22 cellular contexts compared by ENCODE assay signal in the genomic region with DNA sequence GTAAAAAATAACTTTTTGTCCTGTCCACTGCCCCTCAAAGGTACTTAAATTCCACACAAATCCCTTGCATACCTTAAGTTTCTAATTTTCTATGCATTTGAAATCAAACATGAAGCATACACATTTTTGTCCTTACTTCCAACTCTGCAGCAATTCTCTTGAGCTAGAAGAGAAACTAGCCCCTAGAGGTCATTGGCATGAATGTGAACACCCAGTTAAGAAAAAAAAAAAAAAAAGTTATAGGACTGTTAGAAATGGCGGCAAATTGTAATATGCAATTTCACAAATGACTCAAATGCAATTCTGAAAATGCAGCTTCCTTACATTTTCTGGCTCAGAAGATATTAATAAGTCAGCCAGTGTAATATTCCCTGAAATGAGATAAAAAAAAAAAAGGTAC. TPM values are rescaled to one million over a fixed set of nuclear protein-coding genes. Genes with fewer than 3 reads are reported as not detected.
A peak's percentile ranks its signal among the peaks of the same experiment; 100 is the strongest.
DNase-seq lines count a peak whose midpoint lies in the region; ATAC-seq, FAIRE-seq and TF ChIP-seq lines count a peak whose summit lies in the region.
"Had no signal": no experiment of that assay in that cellular context is flagged by ENCODE, and none has a peak within 500 bp of the region (broad histone marks: within the 10 kb centered on the region; RNA-seq: fewer than 3 reads in every experiment).

No MANE protein-coding gene starts in this region.

- no peak overlapping the region for H3K9ac ChIP-seq in K562 (ENCODE audit: insufficient read depth in 1 of 2, low read depth in 2 of 2, low read length in 2 of 2)
- H3K9ac ChIP-seq: BLaER1 treated with 17β-estradiol and CSF1 and Interleukin-3, amounts not matched to agents 10 nM and 100 nM had no signal

- intact Hi-C loops in K562 (cut with micrococcal nuclease): no loop called here

- WGBS in K562 (ENCODE audit: insufficient coverage, low coverage, missing lambda C conversion rate): 0% methylated on average over 1 of the region's 1 CpG

- H3K36me3 ChIP-seq in K562 (ENCODE audit: control insufficient read depth, insufficient read depth, low read length): no peaks in the 10 kb centered on the region
- H3K36me3 ChIP-seq: BLaER1 treated with 17β-estradiol and CSF1 and Interleukin-3, amounts not matched to agents 10 nM and 100 nM; MG63; right atrium auricular region had no signal

- in situ Hi-C loops in K562 (cut with MboI): loop anchor here (10.0 kb wide), 1 partner anchor 134 kb away; no protein-coding TSS in a partner anchor

- no peak overlapping the region for H3K27ac ChIP-seq in K562 (ENCODE audit: extremely low read depth, low read depth, low read length)
- H3K27ac ChIP-seq: BLaER1 treated with 17β-estradiol and CSF1 and Interleukin-3, amounts not matched to agents 10 nM and 100 nM; right atrium auricular region had no signal

- TF ChIP-seq POLR2A in K562 (conservative IDR thresholded peaks at IDR 0.05): no peak

- no peak for TF ChIP-seq RAD21 in K562 (CRISPR knock-in tag; conservative IDR thresholded peaks at IDR 0.05 in 1 of 2, IDR thresholded peaks at IDR 0.05 in 1 of 2)

- TF ChIP-seq EP300 in K562 (IDR thresholded peaks at IDR 0.05; ENCODE audit: low read length): no peak

- H3K27ac Mint-ChIP-seq in activated naive CD4-positive, alpha-beta T cell treated with anti-CD3 and anti-CD28 coated beads, Interleukin-2, amount 10 ng/mL, durations not matched to agents 7 days and 5 days: no peak overlapping the region

- no peak for ATAC-seq in K562

- peak; percentile 23 for DNase-seq in NCI-H2171 treated with DMSO at 0.1 percent for 48 hours (lab: John Stamatoyannopoulos, UW)
- DNase-seq in NCI-H2171 (lab: John Stamatoyannopoulos, UW): no peak
- no peak for DNase-seq in HTR-8/SVneo (ENCODE audit: insufficient read length, low spot score)
- DNase-seq in K562 (ENCODE audit: extremely low read depth in 1 of 4, low spot score in 3 of 4): no peak
- no peak for DNase-seq in retinal pigment epithelial cell (ENCODE audit: low read depth)
- no peak for DNase-seq in activated naive CD4-positive, alpha-beta T cell treated with anti-CD3 and anti-CD28 coated beads, Interleukin-2, amount 10 ng/mL, durations not matched to agents 7 days and 5 days
- no peak for DNase-seq in hippocampal formation (lab: John Stamatoyannopoulos, UW)
- no peak for DNase-seq in GDM1 (lab: John Stamatoyannopoulos, UW)
- DNase-seq: activated naive CD4-positive, alpha-beta T cell treated with anti-CD3 and anti-CD28 coated beads, Interleukin-2, amount 50 U/mL, for 16 hours; activated T-cell treated with anti-CD3 and anti-CD28 coated beads, Interleukin-2, amount 50 U/mL, for 48 hours; anterior cingulate cortex; DMS153; MG63; NCI-H1694; NCI-H446 treated with DMSO at 0.1 percent for 48 hours; nucleus accumbens; T1000 had no signal

- H3K9me3 Mint-ChIP-seq in activated naive CD4-positive, alpha-beta T cell treated with anti-CD3 and anti-CD28 coated beads, Interleukin-2, amount 10 ng/mL, durations not matched to agents 7 days and 5 days: no peaks in the 10 kb centered on the region
- H3K9me3 Mint-ChIP-seq: central memory CD8-positive, alpha-beta T cell had no signal

- peaks cover 0 to 12% of the 10 kb centered on the region in 2 experiments; a peak in 2 of 5 replicates for H3K4me1 ChIP-seq in K562 (replicated peaks in 1 of 2; ENCODE audit: control insufficient read depth in 2 of 2, insufficient read depth in 2 of 2, low read length in 2 of 2)

- POLR2A ChIA-PET in K562 (lab: Yijun Ruan, JAX): interaction anchor here (0.6 kb wide), 1 partner anchor 81 kb away, joined by 3 read pairs; no protein-coding TSS in a partner anchor

- no peak overlapping the region for H3K4me3 ChIP-seq in K562
- H3K4me3 ChIP-seq in retinal pigment epithelial cell (ENCODE audit: low read length): no peak overlapping the region
- H3K4me3 ChIP-seq: BLaER1 treated with 17β-estradiol and CSF1 and Interleukin-3, amounts not matched to agents 10 nM and 100 nM; MG63; right atrium auricular region had no signal

- no peaks in the 10 kb centered on the region for H3K79me2 ChIP-seq in K562 (ENCODE audit: control insufficient read depth, insufficient read depth, low read length)

- H3K27me3 ChIP-seq in K562 (ENCODE audit: control insufficient read depth in 2 of 2, insufficient read depth in 2 of 2, low read length in 2 of 2): peaks cover 0 to 4% of the 10 kb centered on the region in 2 experiments; a peak in 1 of 5 replicates
- H3K27me3 ChIP-seq: MG63, right atrium auricular region had no signal

- peak; percentile 69 for FAIRE-seq in HTR-8/SVneo (lab: Jason Lieb, UNC)
- FAIRE-seq in K562 (lab: Jason Lieb, UNC): no peak
- FAIRE-seq: A204.1, RCC 7860 had no signal

- no peaks in the 10 kb centered on the region for H3K36me3 Mint-ChIP-seq in activated naive CD4-positive, alpha-beta T cell treated with anti-CD3 and anti-CD28 coated beads, Interleukin-2, amount 10 ng/mL, durations not matched to agents 7 days and 5 days

- no peak overlapping the region for H2AFZ ChIP-seq in K562 (ENCODE audit: low read depth, low read length)

- H3K4me3 Mint-ChIP-seq in activated naive CD4-positive, alpha-beta T cell treated with anti-CD3 and anti-CD28 coated beads, Interleukin-2, amount 10 ng/mL, durations not matched to agents 7 days and 5 days: no peak overlapping the region
- H3K4me3 Mint-ChIP-seq: central memory CD8-positive, alpha-beta T cell had no signal

- no peaks in the 10 kb centered on the region for H3K9me1 ChIP-seq in K562 (ENCODE audit: control insufficient read depth, insufficient read depth, low read length)

- peaks cover 41% of the 10 kb centered on the region for H3K27me3 Mint-ChIP-seq in activated naive CD4-positive, alpha-beta T cell treated with anti-CD3 and anti-CD28 coated beads, Interleukin-2, amount 10 ng/mL, durations not matched to agents 7 days and 5 days

- no peak overlapping the region for H3K4me2 ChIP-seq in K562 (ENCODE audit: insufficient read depth, low read length)
- H3K4me2 ChIP-seq: BLaER1 treated with 17β-estradiol and CSF1 and Interleukin-3, amounts not matched to agents 10 nM and 100 nM had no signal

- no peaks in the 10 kb centered on the region for H4K20me1 ChIP-seq in K562 (replicated peaks; ENCODE audit: control insufficient read depth, insufficient read depth, low read length)

- no TSS peak for BruUV-seq in K562 (replicated peaks; lab: Mats Ljungman, UMichigan)

- peaks cover 20% of the 10 kb centered on the region for H3K4me1 Mint-ChIP-seq in activated naive CD4-positive, alpha-beta T cell treated with anti-CD3 and anti-CD28 coated beads, Interleukin-2, amount 10 ng/mL, durations not matched to agents 7 days and 5 days

- TF ChIP-seq CTCF in K562 (IDR thresholded peaks at IDR 0.05 in 2 of 3, conservative IDR thresholded peaks at IDR 0.05 in 1 of 3; ENCODE audit: insufficient read depth in 2 of 3, low read depth in 1 of 3, low read length in 3 of 3) (no peak), retinal pigment epithelial cell (conservative IDR thresholded peaks at IDR 0.05; ENCODE audit: low read depth, low read length) (peak; percentile 13)

- no peaks in the 10 kb centered on the region for H3K9me3 ChIP-seq in K562 (replicated peaks; ENCODE audit: control insufficient read depth, insufficient read depth, low read depth, low read length)
- H3K9me3 ChIP-seq: BLaER1 treated with 17β-estradiol and CSF1 and Interleukin-3, amounts not matched to agents 10 nM and 100 nM; MG63; right atrium auricular region had no signal

- CTCF ChIA-PET in K562 (lab: Yijun Ruan, JAX; ENCODE audit: low intra/inter-chr PET ratio): no interaction called here
- CTCF ChIA-PET in activated naive CD4-positive, alpha-beta T cell treated with anti-CD3 and anti-CD28 coated beads, Interleukin-2, amount 10 ng/mL, durations not matched to agents 7 days and 5 days (lab: Charles Lee): no interaction called here

TF ChIP-seq in K562, 482 proteins besides CTCF, POLR2A, EP300 and RAD21:
- TF ChIP-seq ZNF384 (IDR thresholded peaks at IDR 0.05; ENCODE audit: low read depth, low read length) (peak; percentile 59), ZNF143 (CRISPR knock-in tag; IDR thresholded peaks at IDR 0.05) (no peak)

RNA-seq across cellular contexts. Expression of a gene that starts 4.6 kb away (rescaled TPM):
- total RNA-seq in K562 (2011; cell fraction: chromatin; rRNA removed; ENCODE audit: low replicate concordance): 3.5 and 6.1 TPM in 2 replicates
- 2.0 and 2.6 TPM in 2 replicates for total RNA-seq in K562 (2011; cell fraction: nucleolus; rRNA removed)
- total RNA-seq in K562 (2011; cell fraction: nucleoplasm; rRNA removed): 3.3 and 3.4 TPM in 2 replicates
- total RNA-seq in K562 (2014; rRNA removed) (2.0 and 2.1 TPM in 2 replicates), K562 (2014; rRNA removed; fragmentation: Illumina TruSeq; extraction: Trizol) (2.6 and 2.7 TPM in 2 replicates), K562 (2015; rRNA removed; fragmentation: Illumina TruSeq; extraction: Trizol) (2.0 and 2.1 TPM in 2 replicates), K562 (2021) (3.0 and 3.6 TPM in 2 replicates)
- polyA plus RNA-seq in K562 (2011; rRNA removed) (0.16 and 0.36 TPM in 2 replicates), K562 (2014; fragmentation: Illumina TruSeq; extraction: Trizol) (1.9 and 2.0 TPM in 2 replicates), K562 (2014; fragmentation: Nextera tagmentation; extraction: Ambion mirVana) (under 1 TPM; 0.07 to 0.15 TPM), K562 (2014; rRNA removed) (2.8 and 3.8 TPM in 2 replicates)
- 0.19 and 0.28 TPM in 2 replicates for polyA plus RNA-seq in K562 (2011; cell fraction: cytosol; rRNA removed)
- 0.22 and 0.68 TPM in 2 replicates for polyA plus RNA-seq in K562 (2011; cell fraction: nucleus; rRNA removed)
- polyA plus RNA-seq in K562 (2012): 2.2 and 4.9 TPM in 2 replicates
- 0.51 and 0.70 TPM in 2 replicates for polyA minus RNA-seq in K562 (2011; rRNA and poly(A)+ RNA removed)
- 1.3 TPM in 1 of 2 replicates, not detected in the other for polyA minus RNA-seq in K562 (2011; cell fraction: cytosol; rRNA and poly(A)+ RNA removed)
- polyA minus RNA-seq in K562 (2011; cell fraction: nucleus; rRNA and poly(A)+ RNA removed): 0.40 and 0.56 TPM in 2 replicates
